In genomic region chr4:84547211-84547610, GRCh38 we compare ENCODE assay signal across 16 cellular contexts. TPM values are rescaled to one million over a fixed set of nuclear protein-coding genes. Genes with fewer than 3 reads are reported as not detected.
"Had no signal": no experiment of that assay in that cellular context is flagged by ENCODE, and none has a peak within 500 bp of the region (broad histone marks: within the 10 kb centered on the region; RNA-seq: fewer than 3 reads in every experiment).

No MANE protein-coding gene starts in this region.

- H3K79me2 ChIP-seq: hepatocyte had no signal

- H3K4me1 ChIP-seq: ascending aorta had no signal

- H3K36me3 ChIP-seq: ascending aorta, cardiac muscle cell, neural progenitor cell, ovary had no signal

- ATAC-seq: activated CD4-positive, alpha-beta T cell treated with anti-CD3 and anti-CD28 coated beads for 36 hours; activated T-cell treated with anti-CD3 and anti-CD28 coated beads, Interleukin-2, amount 50 U/mL, for 72 hours had no signal

- H3K4me2 ChIP-seq: hepatocyte, neural progenitor cell had no signal

- H3K4me3 ChIP-seq: ascending aorta, cardiac muscle cell, hepatocyte, neural progenitor cell, ovary had no signal

- H3K9me3 ChIP-seq: ascending aorta, ovary had no signal

- H3K27ac ChIP-seq: ascending aorta, cardiac muscle cell, hepatocyte, neural progenitor cell, ovary, VCaP had no signal

- FAIRE-seq: colon, urothelium cell line had no signal

- DNase-seq: activated CD4-positive, alpha-beta memory T cell treated with anti-CD3 and anti-CD28 coated beads, Interleukin-2, amount 10 ng/mL, durations not matched to agents 7 days and 5 days; activated CD4-positive, alpha-beta T cell treated with anti-CD3 and anti-CD28 coated beads for 36 hours; activated naive CD8-positive, alpha-beta T cell treated with anti-CD3 and anti-CD28 coated beads, Interleukin-2, amount 10 ng/mL, durations not matched to agents 7 days and 5 days; activated T-cell treated with anti-CD3 and anti-CD28 coated beads, Interleukin-2, amount 50 U/mL, for 72 hours; kidney glomerular epithelial cell; ovary; stimulated activated CD4-positive, alpha-beta T cell treated with anti-CD3 and anti-CD28 coated beads, Interleukin-4, amount 100 ng/mL, for 24 hours had no signal

- H2AFZ ChIP-seq: hepatocyte, neural progenitor cell had no signal

- H3K27me3 ChIP-seq: ascending aorta, cardiac muscle cell, hepatocyte, neural progenitor cell, ovary had no signal

- H3K9ac ChIP-seq: neural progenitor cell had no signal

RNA-seq across cellular contexts. Expression of gene NKX6-1, which starts 48.1 kb away (rescaled TPM):
- total RNA-seq: activated CD4-positive, alpha-beta memory T cell treated with anti-CD3 and anti-CD28 coated beads, Interleukin-2, amount 10 ng/mL, durations not matched to agents 7 days and 5 days; activated CD4-positive, alpha-beta T cell treated with anti-CD3 and anti-CD28 coated beads for 36 hours; activated naive CD8-positive, alpha-beta T cell treated with anti-CD3 and anti-CD28 coated beads, Interleukin-2, amount 10 ng/mL, durations not matched to agents 7 days and 5 days; activated T-cell treated with anti-CD3 and anti-CD28 coated beads, Interleukin-2, amount 50 U/mL, for 72 hours; ascending aorta; cardiac muscle cell; hepatocyte; mesothelial cell of epicardium; temporal lobe had no signal
- polyA plus RNA-seq: cardiac muscle cell, hepatocyte had no signal
